ENCODE assay signal across 30 cellular contexts in genomic region chr12:26062006-26062405, GRCh38.
"Had no signal": no experiment of that assay in that cellular context is flagged by ENCODE, and none has a peak within 500 bp of the region (broad histone marks: within the 10 kb centered on the region; RNA-seq: fewer than 3 reads in every experiment).

No MANE protein-coding gene starts in this region.

- H3K36me3 Mint-ChIP-seq: memory B cell; naive B cell; natural killer cell treated with Interleukin-12 subunit alpha and Interleukin-12 subunit beta and Interleukin-15 and Interleukin-18, amount 100 ng/mL, for 72 hours; stimulated activated effector memory CD8-positive, alpha-beta T cell treated with anti-CD3 and anti-CD28 coated beads, Interleukin-12 subunit alpha, Interleukin-12 subunit beta, amount 100 ng/mL, for 72 hours had no signal

- H3K79me2 ChIP-seq: parathyroid adenoma had no signal

- H3K27me3 Mint-ChIP-seq: dendritic cell treated with granulocyte-macrophage colony-stimulating factor and Interleukin-4, amounts not matched to agents 40 ng/mL and 50 ng/mL, for 4 days; naive B cell; progenitor cell of endocrine pancreas; type B pancreatic cell had no signal

- DNase-seq: colonic mucosa; effector CD8-positive, alpha-beta T cell; endodermal cell; glutamatergic neuron; heart right ventricle; hippocampal formation; islet precursor cell; left colon; left ventricle myocardium superior; naive B cell; sigmoid colon; stimulated activated CD4-positive, alpha-beta T cell treated with anti-CD3 and anti-CD28 coated beads, Interleukin-2, amount 100 ng/mL, for 24 hours; stimulated activated CD4-positive, alpha-beta T cell treated with anti-CD3 and anti-CD28 coated beads, Interleukin-4, amount 100 ng/mL, for 24 hours; stimulated activated naive CD4-positive, alpha-beta T cell treated with Interleukin-2 at 50 U/mL for 16 hours; substantia nigra; testis; tibial artery had no signal

- H3K9me3 ChIP-seq: colonic mucosa, right atrium auricular region, sigmoid colon, testis, tibial artery had no signal

- H2AFZ ChIP-seq: parathyroid adenoma had no signal

- H3K4me3 Mint-ChIP-seq: dendritic cell treated with granulocyte-macrophage colony-stimulating factor and Interleukin-4, amounts not matched to agents 40 ng/mL and 50 ng/mL, for 4 days; endodermal cell; memory B cell; naive B cell; natural killer cell treated with Interleukin-12 subunit alpha and Interleukin-12 subunit beta and Interleukin-15 and Interleukin-18, amount 100 ng/mL, for 72 hours; neural crest cell; stimulated activated effector memory CD8-positive, alpha-beta T cell treated with anti-CD3 and anti-CD28 coated beads, Interleukin-12 subunit alpha, Interleukin-12 subunit beta, amount 100 ng/mL, for 72 hours; type B pancreatic cell had no signal

- H3K9ac ChIP-seq: parathyroid adenoma had no signal

- H3K27ac ChIP-seq: colonic mucosa, epithelial cell of prostate, foreskin keratinocyte, heart right ventricle, parathyroid adenoma, right atrium auricular region, sigmoid colon, testis, tibial artery had no signal

- H3K4me1 ChIP-seq: colonic mucosa, heart right ventricle, parathyroid adenoma, right atrium auricular region, testis, tibial artery had no signal

- H3K27me3 ChIP-seq: colonic mucosa, foreskin keratinocyte, heart right ventricle, right atrium auricular region, sigmoid colon, testis, tibial artery had no signal

- H3K9me3 Mint-ChIP-seq: dendritic cell treated with granulocyte-macrophage colony-stimulating factor and Interleukin-4, amounts not matched to agents 40 ng/mL and 50 ng/mL, for 4 days; memory B cell; natural killer cell treated with Interleukin-12 subunit alpha and Interleukin-12 subunit beta and Interleukin-15 and Interleukin-18, amount 100 ng/mL, for 72 hours; neural crest cell; stimulated activated effector memory CD8-positive, alpha-beta T cell treated with anti-CD3 and anti-CD28 coated beads, Interleukin-12 subunit alpha, Interleukin-12 subunit beta, amount 100 ng/mL, for 72 hours had no signal

- H3K27ac Mint-ChIP-seq: dendritic cell treated with granulocyte-macrophage colony-stimulating factor and Interleukin-4, amounts not matched to agents 40 ng/mL and 50 ng/mL, for 4 days; endodermal cell; memory B cell; naive B cell; natural killer cell treated with Interleukin-12 subunit alpha and Interleukin-12 subunit beta and Interleukin-15 and Interleukin-18, amount 100 ng/mL, for 72 hours; progenitor cell of endocrine pancreas; stimulated activated effector memory CD8-positive, alpha-beta T cell treated with anti-CD3 and anti-CD28 coated beads, Interleukin-12 subunit alpha, Interleukin-12 subunit beta, amount 100 ng/mL, for 72 hours; type B pancreatic cell had no signal

- H3K4me1 Mint-ChIP-seq: naive B cell; stimulated activated effector memory CD8-positive, alpha-beta T cell treated with anti-CD3 and anti-CD28 coated beads, Interleukin-12 subunit alpha, Interleukin-12 subunit beta, amount 100 ng/mL, for 72 hours had no signal

- ATAC-seq: esophagus mucosa; heart right ventricle; left colon; left ventricle myocardium superior; natural killer cell treated with Interleukin-12 subunit alpha and Interleukin-12 subunit beta and Interleukin-15 and Interleukin-18, amount 100 ng/mL, for 72 hours; stimulated activated effector memory CD8-positive, alpha-beta T cell treated with anti-CD3 and anti-CD28 coated beads, Interleukin-12 subunit alpha, Interleukin-12 subunit beta, amount 100 ng/mL, for 72 hours had no signal

- H3K36me3 ChIP-seq: colonic mucosa, sigmoid colon had no signal

- H3K4me3 ChIP-seq: colonic mucosa, heart right ventricle, lung, right atrium auricular region, sigmoid colon, testis, tibial artery had no signal
